ENCODE assay signal across 1 cellular context in the genomic region with DNA sequence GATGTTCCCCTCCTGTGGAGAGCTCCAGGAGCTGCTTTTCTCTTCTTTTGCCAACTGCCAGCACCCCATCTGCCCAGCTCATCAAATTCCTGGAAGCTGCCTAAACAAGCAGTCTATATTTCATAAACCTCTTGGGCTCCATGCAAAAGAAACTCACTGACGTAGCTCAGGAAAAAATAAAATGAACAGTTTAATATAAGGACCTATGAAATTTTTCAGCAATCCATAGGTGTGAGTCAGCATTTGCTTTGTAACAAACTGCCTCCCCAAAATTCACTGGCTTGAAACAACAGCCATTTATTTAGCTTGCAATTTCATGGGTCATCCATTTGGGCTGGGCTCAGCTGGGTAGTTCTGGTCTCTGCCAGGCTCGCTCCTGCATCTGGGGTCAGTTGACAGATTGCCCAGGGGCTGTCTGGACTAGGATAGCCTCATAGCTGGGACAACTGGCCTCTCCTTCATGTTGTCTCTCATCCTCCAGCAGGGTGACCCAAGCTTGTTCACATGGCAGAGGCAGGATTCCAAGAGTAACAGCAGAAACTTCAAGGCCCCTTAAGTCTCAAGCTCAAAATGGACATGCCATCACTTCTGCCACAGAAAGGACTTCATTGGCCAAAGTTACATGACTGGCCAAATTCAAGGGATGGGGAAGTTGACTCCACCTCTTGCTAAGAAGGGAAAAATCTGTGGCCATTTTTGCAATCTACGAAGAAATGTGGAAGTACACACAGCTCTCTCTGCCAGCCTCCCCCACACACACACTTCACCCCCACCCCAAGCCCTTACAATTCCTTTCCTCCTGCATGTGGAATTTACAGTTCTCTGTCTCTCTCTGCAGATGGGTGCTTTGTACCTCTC.
TF ChIP-seq lines count a peak whose summit lies in the region.

No MANE protein-coding gene starts in this region.

TF ChIP-seq in IMR-90, 13 proteins besides CTCF, POLR2A, EP300 and RAD21 (continued from another document):
- peak; percentile 50 for TF ChIP-seq NFE2L2 (IDR thresholded peaks at IDR 0.05; ENCODE audit: low read depth, low read length)
